7 cellular contexts compared by ENCODE assay signal in genomic region chr14:69005432-69006148, GRCh38. TPM values are rescaled to one million over a fixed set of nuclear protein-coding genes. Genes with fewer than 3 reads are reported as not detected.
DNase-seq lines count a peak whose midpoint lies in the region; ATAC-seq lines count a peak whose summit lies in the region.

No MANE protein-coding gene starts in this region.

- peak overlapping the region in 1 of 2 donors; percentile 28 for H3K9ac ChIP-seq in stomach smooth muscle (ENCODE audit: low read length in 2 of 2)

- H3K27me3 Mint-ChIP-seq in activated T-helper 17 cell treated with anti-CD3 and anti-CD28 coated beads, Interleukin-2, amount 50 U/mL, for 72 hours, result no peaks in the 10 kb centered on the region
- no peaks in the 10 kb centered on the region for H3K27me3 Mint-ChIP-seq in activated T-cell treated with anti-CD3 and anti-CD28 coated beads, Interleukin-2, amount 50 U/mL, for 72 hours (ENCODE audit: low read depth)

- no peaks in the 10 kb centered on the region for H3K9me3 Mint-ChIP-seq in activated T-helper 17 cell treated with anti-CD3 and anti-CD28 coated beads, Interleukin-2, amount 50 U/mL, for 72 hours
- no peaks in the 10 kb centered on the region for H3K9me3 Mint-ChIP-seq in activated T-cell treated with anti-CD3 and anti-CD28 coated beads, Interleukin-2, amount 50 U/mL, for 72 hours

- intact Hi-C loops in right cardiac atrium (cut with DNase I), result no loop called here

- DNase-seq in HS-5 (ENCODE audit: low read depth) (peak; percentile 73), right cardiac atrium (peak; percentile 74 to 83 (median 75)), hippocampal formation (lab: John Stamatoyannopoulos, UW) (no peak)
- no peak for DNase-seq in activated T-cell treated with anti-CD3 and anti-CD28 coated beads, Interleukin-2, amount 50 U/mL, for 72 hours
- DNase-seq in activated T-cell treated with anti-CD3 and anti-CD28 coated beads, Interleukin-2, amount 50 U/mL, for 48 hours, result no peak

- no peaks in the 10 kb centered on the region for H3K4me1 Mint-ChIP-seq in activated T-helper 17 cell treated with anti-CD3 and anti-CD28 coated beads, Interleukin-2, amount 50 U/mL, for 72 hours
- H3K4me1 Mint-ChIP-seq in activated T-cell treated with anti-CD3 and anti-CD28 coated beads, Interleukin-2, amount 50 U/mL, for 72 hours (ENCODE audit: low read depth), result peaks cover 3% of the 10 kb centered on the region

- H3K27me3 ChIP-seq in right cardiac atrium (ENCODE audit: control insufficient read depth, insufficient read depth), result no peaks in the 10 kb centered on the region
- no peaks in the 10 kb centered on the region for H3K27me3 ChIP-seq in stomach smooth muscle (ENCODE audit: control insufficient read depth in 1 of 2, insufficient read depth in 2 of 2, low read length in 2 of 2)

- H3K27ac ChIP-seq in right cardiac atrium (ENCODE audit: low read length) (no peak overlapping the region), stomach smooth muscle (ENCODE audit: low read length) (peak overlapping the region; percentile 31)

- no peak overlapping the region for H3K4me3 Mint-ChIP-seq in activated T-helper 17 cell treated with anti-CD3 and anti-CD28 coated beads, Interleukin-2, amount 50 U/mL, for 72 hours
- no peak overlapping the region for H3K4me3 Mint-ChIP-seq in activated T-cell treated with anti-CD3 and anti-CD28 coated beads, Interleukin-2, amount 50 U/mL, for 72 hours

- H3K27ac Mint-ChIP-seq in activated T-helper 17 cell treated with anti-CD3 and anti-CD28 coated beads, Interleukin-2, amount 50 U/mL, for 72 hours, result peak overlapping the region; percentile 31
- no peak overlapping the region for H3K27ac Mint-ChIP-seq in activated T-cell treated with anti-CD3 and anti-CD28 coated beads, Interleukin-2, amount 50 U/mL, for 72 hours

- no peaks in the 10 kb centered on the region for H3K9me3 ChIP-seq in right cardiac atrium (ENCODE audit: control insufficient read depth, low read length)
- H3K9me3 ChIP-seq in stomach smooth muscle (ENCODE audit: control insufficient read depth in 2 of 2, low read length in 2 of 2), result no peaks in the 10 kb centered on the region

- no peaks in the 10 kb centered on the region for H3K36me3 ChIP-seq in stomach smooth muscle (ENCODE audit: control insufficient read depth in 2 of 2, insufficient read depth in 2 of 2, low read length in 2 of 2)

- H3K36me3 Mint-ChIP-seq in activated T-helper 17 cell treated with anti-CD3 and anti-CD28 coated beads, Interleukin-2, amount 50 U/mL, for 72 hours (ENCODE audit: low read depth), result no peaks in the 10 kb centered on the region
- H3K36me3 Mint-ChIP-seq in activated T-cell treated with anti-CD3 and anti-CD28 coated beads, Interleukin-2, amount 50 U/mL, for 72 hours (ENCODE audit: insufficient read depth in 2 of 2), result no peaks in the 10 kb centered on the region

- ATAC-seq in activated T-helper 17 cell treated with anti-CD3 and anti-CD28 coated beads, Interleukin-2, amount 50 U/mL, for 72 hours (replicated peaks), result peak; percentile 44
- ATAC-seq in right cardiac atrium, result peak; percentile 79 to 92
- no peak for ATAC-seq in activated T-cell treated with anti-CD3 and anti-CD28 coated beads, Interleukin-2, amount 50 U/mL, for 72 hours (replicated peaks in 1 of 2)

- H3K4me3 ChIP-seq in right cardiac atrium (ENCODE audit: low read length) (no peak overlapping the region), stomach smooth muscle (ENCODE audit: low read length in 2 of 2) (no peak overlapping the region)

- WGBS in right cardiac atrium, result 62% methylated on average over 11 of the region's 11 CpGs

- H3K4me1 ChIP-seq in right cardiac atrium (ENCODE audit: control insufficient read depth, insufficient read depth, low read length), result peaks cover 4% of the 10 kb centered on the region
- H3K4me1 ChIP-seq in stomach smooth muscle (ENCODE audit: control insufficient read depth, insufficient read depth, low read length), result peaks cover 19% of the 10 kb centered on the region

RNA-seq across cellular contexts. Expression of gene ACTN1, which starts 26.5 kb away (rescaled TPM):
- total RNA-seq in activated T-helper 17 cell treated with anti-CD3 and anti-CD28 coated beads, Interleukin-2, amount 50 U/mL, for 72 hours, result 10 to 100 TPM; 38.3 to 54.1 TPM
- total RNA-seq in right cardiac atrium, result 100 to 1,000 TPM; 133 to 305 (median 171) TPM
- polyA plus RNA-seq in right cardiac atrium, result 80.5 TPM
- total RNA-seq in activated T-cell treated with anti-CD3 and anti-CD28 coated beads, Interleukin-2, amount 50 U/mL, for 72 hours, result 10 to 100 TPM; 42.6 to 50.7 TPM

Comparison
In these comparisons a context has a peak if more than half of its experiments do, and no peak if none do; other contexts are left out.
1. DNase-seq: peak in HS-5 (single experiment) and right cardiac atrium (3 of 3); none in activated T-cell treated with anti-CD3 and anti-CD28 coated beads, Interleukin-2, amount 50 U/mL, for 72 hours (0 of 2), hippocampal formation (0 of 2) and activated T-cell treated with anti-CD3 and anti-CD28 coated beads, Interleukin-2, amount 50 U/mL, for 48 hours (0 of 2).
2. ATAC-seq: peak in activated T-helper 17 cell treated with anti-CD3 and anti-CD28 coated beads, Interleukin-2, amount 50 U/mL, for 72 hours (single experiment) and right cardiac atrium (2 of 2); none in activated T-cell treated with anti-CD3 and anti-CD28 coated beads, Interleukin-2, amount 50 U/mL, for 72 hours (0 of 2).